Comparison of ENCODE assay signal across 21 cellular contexts in genomic region chr3:33722626-33723370, GRCh38. TPM values are rescaled to one million over a fixed set of nuclear protein-coding genes. Genes with fewer than 3 reads are reported as not detected.
DNase-seq lines count a peak whose midpoint lies in the region; ATAC-seq and TF ChIP-seq lines count a peak whose summit lies in the region.
"Had no signal": no experiment of that assay in that cellular context is flagged by ENCODE, and none has a peak within 500 bp of the region (broad histone marks: within the 10 kb centered on the region; RNA-seq: fewer than 3 reads in every experiment).

No MANE protein-coding gene starts in this region.

- dilution Hi-C loops in IMR-90 (cut with HindIII; ENCODE audit: low sequenced_read_pairs, unreplicated experiment), result no loop called here

- H4K5ac ChIP-seq in IMR-90 (ENCODE audit: low read depth, low read length), result no peak overlapping the region

- H3K4me3 Mint-ChIP-seq in activated naive CD4-positive, alpha-beta T cell treated with anti-CD3 and anti-CD28 coated beads for 36 hours, result no peak overlapping the region
- H3K4me3 Mint-ChIP-seq: activated CD8-positive, alpha-beta T cell treated with anti-CD3 and anti-CD28 coated beads for 36 hours; activated T-helper 17 cell treated with anti-CD3 and anti-CD28 coated beads, Interleukin-2, amount 50 U/mL, for 72 hours; endodermal cell; nephron progenitor cell had no signal

- peak overlapping the region; percentile 43; the same call in 1 of the 2 replicates for H3K4ac ChIP-seq in IMR-90 (ENCODE audit: low read depth, low read length)
- no peak overlapping the region for H3K4ac ChIP-seq in mesenchymal stem cell (ENCODE audit: low read depth in 1 of 2, low read length in 2 of 2)

- no peak overlapping the region; the same call in 1 of the 2 replicates for H3K4me2 ChIP-seq in IMR-90 (ENCODE audit: low read depth, low read length)
- no peak overlapping the region for H3K4me2 ChIP-seq in mesenchymal stem cell (ENCODE audit: low read length, poor library complexity, severe bottlenecking)

- peaks cover 2% of the 10 kb centered on the region for H3K4me1 Mint-ChIP-seq in activated naive CD4-positive, alpha-beta T cell treated with anti-CD3 and anti-CD28 coated beads for 36 hours (ENCODE audit: low read depth)
- H3K4me1 Mint-ChIP-seq: activated T-helper 17 cell treated with anti-CD3 and anti-CD28 coated beads, Interleukin-2, amount 50 U/mL, for 72 hours had no signal

- H3K23ac ChIP-seq in IMR-90 (ENCODE audit: low read depth, low read length), result peak overlapping the region; percentile 57; the same call in 1 of the 2 replicates
- H3K23ac ChIP-seq in mesenchymal stem cell (ENCODE audit: low read length in 2 of 2), result no peak overlapping the region

- H2BK15ac ChIP-seq in IMR-90 (ENCODE audit: low read depth, low read length) (no peak overlapping the region; the same call in 2 of the 3 replicates), mesenchymal stem cell (ENCODE audit: low read depth, poor library complexity, severe bottlenecking) (no peak overlapping the region)

- no peak overlapping the region for H2AK9ac ChIP-seq in IMR-90 (replicated peaks; ENCODE audit: low read depth, low read length, poor library complexity)

- H2BK5ac ChIP-seq in IMR-90 (ENCODE audit: low read depth, low read length, poor library complexity, severe bottlenecking) (peak overlapping the region; percentile 55), mesenchymal stem cell (ENCODE audit: low read depth, low read length, poor library complexity, severe bottlenecking) (no peak overlapping the region)

- H2BK20ac ChIP-seq in IMR-90 (ENCODE audit: low read depth, low read length), result peak overlapping the region; percentile 67; the same call in 1 of the 2 replicates

- ATAC-seq in IMR-90 (ENCODE audit: low read depth), result no peak
- ATAC-seq: activated CD8-positive, alpha-beta T cell treated with anti-CD3 and anti-CD28 coated beads for 36 hours; activated T-helper 17 cell treated with anti-CD3 and anti-CD28 coated beads, Interleukin-2, amount 50 U/mL, for 72 hours; left lobe of liver had no signal

- no TSS peak for BruUV-seq in IMR-90 (replicated peaks; lab: Mats Ljungman, UMichigan)

- H3K79me1 ChIP-seq in IMR-90 (ENCODE audit: low read depth in 1 of 2, low read length in 2 of 2), result no peaks in the 10 kb centered on the region
- H3K79me1 ChIP-seq in mesenchymal stem cell (replicated peaks; ENCODE audit: low read length, poor library complexity, severe bottlenecking), result no peaks in the 10 kb centered on the region

- no peak for TF ChIP-seq CTCF in IMR-90 (conservative IDR thresholded peaks at IDR 0.05; ENCODE audit: low read depth, low read length)

- no peak overlapping the region for H3K27ac Mint-ChIP-seq in activated naive CD4-positive, alpha-beta T cell treated with anti-CD3 and anti-CD28 coated beads for 36 hours
- H3K27ac Mint-ChIP-seq: activated CD8-positive, alpha-beta T cell treated with anti-CD3 and anti-CD28 coated beads for 36 hours; activated T-helper 17 cell treated with anti-CD3 and anti-CD28 coated beads, Interleukin-2, amount 50 U/mL, for 72 hours; endodermal cell; nephron progenitor cell had no signal

- H3K4me1 ChIP-seq in IMR-90 (ENCODE audit: control insufficient read depth, insufficient read depth, low read length), result peaks cover 2% of the 10 kb centered on the region; the same call in 1 of the 2 replicates
- no peaks in the 10 kb centered on the region for H3K4me1 ChIP-seq in mesenchymal stem cell (ENCODE audit: control insufficient read depth, insufficient read depth, low read depth, low read length)

- H3K4me3 ChIP-seq in IMR-90 (ENCODE audit: insufficient read depth, low read depth, low read length) (no peak overlapping the region), mesenchymal stem cell (ENCODE audit: insufficient read depth in 1 of 2, low read depth in 1 of 2, low read length in 2 of 2) (no peak overlapping the region)
- H3K4me3 ChIP-seq: vagina had no signal

- no peak overlapping the region for H3K56ac ChIP-seq in IMR-90 (ENCODE audit: extremely low read depth, insufficient read depth, low read length)

- H3K27me3 Mint-ChIP-seq in activated naive CD4-positive, alpha-beta T cell treated with anti-CD3 and anti-CD28 coated beads for 36 hours (ENCODE audit: low read depth), result peaks cover 3% of the 10 kb centered on the region

- H3K36me3 Mint-ChIP-seq in activated naive CD4-positive, alpha-beta T cell treated with anti-CD3 and anti-CD28 coated beads for 36 hours (ENCODE audit: low read depth), result no peaks in the 10 kb centered on the region

- H3K18ac ChIP-seq in IMR-90 (ENCODE audit: low read depth, low read length) (no peak overlapping the region; the same call in 1 of the 2 replicates), mesenchymal stem cell (ENCODE audit: low read depth in 1 of 2, low read length in 2 of 2) (no peak overlapping the region)

- H3K9me3 Mint-ChIP-seq in activated naive CD4-positive, alpha-beta T cell treated with anti-CD3 and anti-CD28 coated beads for 36 hours, result no peaks in the 10 kb centered on the region
- H3K9me3 Mint-ChIP-seq: activated CD8-positive, alpha-beta T cell treated with anti-CD3 and anti-CD28 coated beads for 36 hours; activated T-helper 17 cell treated with anti-CD3 and anti-CD28 coated beads, Interleukin-2, amount 50 U/mL, for 72 hours; endodermal cell; nephron progenitor cell had no signal

- POLR2A ChIA-PET in IMR-90 (lab: Charles Lee; ENCODE audit: unreplicated experiment), result no interaction called here

- no peak overlapping the region for H3K9ac ChIP-seq in IMR-90 (ENCODE audit: low read depth, low read length)
- peak overlapping the region; percentile 55 for H3K9ac ChIP-seq in mesenchymal stem cell (ENCODE audit: low read length)

- WGBS in IMR-90 (ENCODE audit: extremely low coverage in 2 of 2, insufficient read length in 1 of 2), 2 experiments, result no CpG with 5 or more reads among the region's 2 CpGs
- 94% methylated on average over 1 of the region's 2 CpGs for WGBS in mesenchymal stem cell

- H3K14ac ChIP-seq in IMR-90 (replicated peaks; ENCODE audit: low read depth, low read length) (peak overlapping the region; percentile 80), mesenchymal stem cell (ENCODE audit: low read length in 2 of 2) (no peak overlapping the region)

- no peak overlapping the region for H4K91ac ChIP-seq in IMR-90 (ENCODE audit: insufficient read depth, low read depth, low read length)
- no peak overlapping the region for H4K91ac ChIP-seq in mesenchymal stem cell (ENCODE audit: low read length)

- intact Hi-C loops in IMR-90 (cut with micrococcal nuclease), result no loop called here
- intact Hi-C loops in activated naive CD4-positive, alpha-beta T cell treated with anti-CD3 and anti-CD28 coated beads for 36 hours (cut with micrococcal nuclease), result no loop called here

- no peak for TF ChIP-seq POLR2A in IMR-90 (IDR thresholded peaks at IDR 0.05; ENCODE audit: low read depth, low read length)

- in situ Hi-C loops in IMR-90 (cut with MboI; ENCODE audit: low sequenced_read_pairs), result no loop called here

- H2BK120ac ChIP-seq in IMR-90 (ENCODE audit: low read depth, low read length) (peak overlapping the region; percentile 47; the same call in 1 of the 2 replicates), mesenchymal stem cell (ENCODE audit: low read depth, low read length) (no peak overlapping the region)

- H2AFZ ChIP-seq in IMR-90 (replicated peaks; ENCODE audit: low read length, poor library complexity) (no peak overlapping the region), mesenchymal stem cell (ENCODE audit: low read depth, low read length) (no peak overlapping the region)

- H4K8ac ChIP-seq in IMR-90 (ENCODE audit: low read depth in 2 of 2, low read length in 2 of 2), result peak overlapping the region in 1 of 2 experiments; percentile 40; a peak in 1 of 4 replicates
- H4K8ac ChIP-seq in mesenchymal stem cell (ENCODE audit: low read length), result no peak overlapping the region

- H3K36me3 ChIP-seq in IMR-90 (ENCODE audit: control insufficient read depth, insufficient read depth, low read length) (no peaks in the 10 kb centered on the region), mesenchymal stem cell (ENCODE audit: control insufficient read depth in 1 of 2, insufficient read depth in 2 of 2, low read depth in 1 of 2, low read length in 2 of 2) (no peaks in the 10 kb centered on the region)
- H3K36me3 ChIP-seq: vagina had no signal

- TF ChIP-seq RAD21 in IMR-90 (IDR thresholded peaks at IDR 0.05; ENCODE audit: low read length), result no peak

- H3K9me1 ChIP-seq in IMR-90 (ENCODE audit: insufficient read depth, low read length), result no peaks in the 10 kb centered on the region; the same call in 1 of the 2 replicates

- H3K9me3 ChIP-seq in IMR-90 (ENCODE audit: control insufficient read depth, insufficient read depth, low read length) (no peaks in the 10 kb centered on the region), mesenchymal stem cell (ENCODE audit: control insufficient read depth, low read length) (no peaks in the 10 kb centered on the region)
- H3K9me3 ChIP-seq: vagina had no signal

- CTCF ChIA-PET in IMR-90 (lab: Yijun Ruan, JAX), result no interaction called here
- CTCF ChIA-PET in activated naive CD4-positive, alpha-beta T cell treated with anti-CD3 and anti-CD28 coated beads for 36 hours (lab: Charles Lee), result interaction anchor here (0.7 to 0.9 kb wide), 2 partner anchors 51 to 89 kb away, joined by 3 to 4 read pairs; no protein-coding TSS in a partner anchor

- peak overlapping the region; percentile 4; the same call in 1 of the 2 replicates for H2AK5ac ChIP-seq in IMR-90 (ENCODE audit: low read depth, low read length)
- no peak overlapping the region for H2AK5ac ChIP-seq in mesenchymal stem cell (ENCODE audit: low read length, severe bottlenecking)

- H4K20me1 ChIP-seq in IMR-90 (ENCODE audit: insufficient read depth, low read length), result no peaks in the 10 kb centered on the region

- DNase-seq in AG08396 (ENCODE audit: low spot score), result peak; percentile 24
- peak; percentile 53 for DNase-seq in IMR-90
- DNase-seq in dedifferentiated amniotic fluid mesenchymal stem cell (ENCODE audit: extremely low spot score), result peak; percentile 37
- peak; percentile 66 for DNase-seq in mesenchymal stem cell
- DNase-seq in NCI-H2196 treated with DMSO at 0.1 percent for 48 hours (lab: John Stamatoyannopoulos, UW; ENCODE audit: unreplicated experiment), result no peak
- no peak for DNase-seq in middle frontal gyrus (ENCODE audit: extremely low spot score, low spot score)
- DNase-seq in activated CD8-positive, alpha-beta memory T cell treated with anti-CD3 and anti-CD28 coated beads, Interleukin-2, amount 50 U/mL, for 4 hours, result no peak
- DNase-seq in activated naive CD4-positive, alpha-beta T cell treated with anti-CD3 and anti-CD28 coated beads for 36 hours, result no peak
- DNase-seq: activated CD8-positive, alpha-beta T cell treated with anti-CD3 and anti-CD28 coated beads for 36 hours; endodermal cell; head of caudate nucleus; Kasumi-1; NCI-H146; NCI-H446 treated with DMSO at 0.1 percent for 48 hours; nephron progenitor cell; stimulated activated naive CD4-positive, alpha-beta T cell; SW 1271 had no signal

- H3K27ac ChIP-seq in IMR-90 (ENCODE audit: insufficient read depth, low read length), result no peak overlapping the region
- no peak overlapping the region for H3K27ac ChIP-seq in mesenchymal stem cell (ENCODE audit: low read length, poor library complexity, severe bottlenecking)
- H3K27ac ChIP-seq: HL-60, vagina had no signal

- H2BK12ac ChIP-seq in mesenchymal stem cell (ENCODE audit: low read length in 2 of 2), result no peak overlapping the region

- H3K27me3 ChIP-seq in IMR-90 (ENCODE audit: control insufficient read depth, insufficient read depth, low read length) (no peaks in the 10 kb centered on the region), mesenchymal stem cell (ENCODE audit: control insufficient read depth in 1 of 2, insufficient read depth in 1 of 2, low read length in 2 of 2) (no peaks in the 10 kb centered on the region)
- H3K27me3 ChIP-seq: vagina had no signal

RNA-seq across cellular contexts. Expression of gene CLASP2, which starts 4.7 kb away (rescaled TPM):
- 42.5 and 49.1 TPM in 2 replicates for total RNA-seq in IMR-90 (2012; rRNA removed)
- 8.0 and 11.9 TPM in 2 replicates for polyA plus RNA-seq in IMR-90 (2012; rRNA removed)
- polyA plus RNA-seq in IMR-90 (2012; cell fraction: cytosol; rRNA removed), result 4.5 and 7.0 TPM in 2 replicates
- 4.7 and 24.3 TPM in 2 replicates for polyA plus RNA-seq in IMR-90 (2012; cell fraction: nucleus; rRNA removed; ENCODE audit: low replicate concordance)
- polyA plus RNA-seq in mesenchymal stem cell (2013, experiment 1 of 2), result 16.6 TPM
- 17.4 TPM for polyA plus RNA-seq in mesenchymal stem cell (2013, experiment 2 of 2)
- 10 to 100 TPM; 40.4 to 41.4 TPM for total RNA-seq in activated naive CD4-positive, alpha-beta T cell treated with anti-CD3 and anti-CD28 coated beads for 36 hours

Comparison
In these comparisons a context has a peak if more than half of its experiments do, and no peak if none do; other contexts are left out.
1. DNase-seq: peak in AG08396 (single experiment), IMR-90 (single experiment), dedifferentiated amniotic fluid mesenchymal stem cell (single experiment) and mesenchymal stem cell (single experiment); none in NCI-H2196 treated with DMSO at 0.1 percent for 48 hours (single experiment), middle frontal gyrus (single experiment), activated CD8-positive, alpha-beta memory T cell treated with anti-CD3 and anti-CD28 coated beads, Interleukin-2, amount 50 U/mL, for 4 hours (single experiment) and activated naive CD4-positive, alpha-beta T cell treated with anti-CD3 and anti-CD28 coated beads for 36 hours (single experiment).